1 cellular context compared by ENCODE assay signal in the genomic region with DNA sequence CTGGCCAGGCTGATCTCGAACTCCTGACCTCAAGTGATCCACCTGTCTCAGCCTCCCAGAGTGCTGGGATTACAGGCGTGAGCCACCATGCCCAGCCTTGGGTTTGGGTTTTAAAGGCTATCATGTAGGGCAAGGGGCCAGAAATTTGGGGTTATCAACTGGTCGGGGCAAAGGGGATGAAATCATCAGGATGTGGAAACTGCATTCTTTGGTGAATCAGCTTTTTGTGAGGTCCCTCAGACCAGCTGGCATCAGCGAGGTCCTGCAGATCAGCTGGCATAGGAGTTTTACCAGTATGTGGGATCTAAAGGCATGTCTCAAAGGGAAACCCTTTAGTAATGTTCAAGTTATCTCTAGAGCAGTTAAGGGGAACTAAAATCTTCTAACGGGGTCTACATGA.
A peak's percentile ranks its signal among the peaks of the same experiment; 100 is the strongest.
TF ChIP-seq lines count a peak whose summit lies in the region.

No MANE protein-coding gene starts in this region.

TF ChIP-seq in HepG2, 621 proteins besides CTCF, POLR2A, EP300 and RAD21:
- TF ChIP-seq NRL (CRISPR knock-in tag; IDR thresholded peaks at IDR 0.05; ENCODE audit: borderline replicate concordance) = no peak
- 0 out of 2 replicates have a peak, but pooled peaks have one; percentile 17 for TF ChIP-seq NR2F6 (IDR thresholded peaks at IDR 0.05)
- TF ChIP-seq NR2F6 (CRISPR knock-in tag; IDR thresholded peaks at IDR 0.05) = no peak
- no peak for TF ChIP-seq SIN3A (IDR thresholded peaks at IDR 0.05; ENCODE audit: borderline replicate concordance, low read depth, low read length)
- TF ChIP-seq, protein P1, sequence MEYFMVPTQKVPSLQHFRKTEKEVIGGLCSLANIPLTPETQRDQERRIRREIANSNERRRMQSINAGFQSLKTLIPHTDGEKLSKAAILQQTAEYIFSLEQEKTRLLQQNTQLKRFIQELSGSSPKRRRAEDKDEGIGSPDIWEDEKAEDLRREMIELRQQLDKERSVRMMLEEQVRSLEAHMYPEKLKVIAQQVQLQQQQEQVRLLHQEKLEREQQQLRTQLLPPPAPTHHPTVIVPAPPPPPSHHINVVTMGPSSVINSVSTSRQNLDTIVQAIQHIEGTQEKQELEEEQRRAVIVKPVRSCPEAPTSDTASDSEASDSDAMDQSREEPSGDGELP (IDR thresholded peaks at IDR 0.05; ENCODE audit: borderline replicate concordance, low read depth) = peak; percentile 31; the same call in 1 of the 2 replicates
- TF ChIP-seq PHF8 (CRISPR knock-in tag; IDR thresholded peaks at IDR 0.05) = no peak
- no peak for TF ChIP-seq ARHGAP35 (CRISPR knock-in tag; IDR thresholded peaks at IDR 0.05; ENCODE audit: borderline replicate concordance)
